ENCODE assay signal across 1 cellular context in the genomic region with DNA sequence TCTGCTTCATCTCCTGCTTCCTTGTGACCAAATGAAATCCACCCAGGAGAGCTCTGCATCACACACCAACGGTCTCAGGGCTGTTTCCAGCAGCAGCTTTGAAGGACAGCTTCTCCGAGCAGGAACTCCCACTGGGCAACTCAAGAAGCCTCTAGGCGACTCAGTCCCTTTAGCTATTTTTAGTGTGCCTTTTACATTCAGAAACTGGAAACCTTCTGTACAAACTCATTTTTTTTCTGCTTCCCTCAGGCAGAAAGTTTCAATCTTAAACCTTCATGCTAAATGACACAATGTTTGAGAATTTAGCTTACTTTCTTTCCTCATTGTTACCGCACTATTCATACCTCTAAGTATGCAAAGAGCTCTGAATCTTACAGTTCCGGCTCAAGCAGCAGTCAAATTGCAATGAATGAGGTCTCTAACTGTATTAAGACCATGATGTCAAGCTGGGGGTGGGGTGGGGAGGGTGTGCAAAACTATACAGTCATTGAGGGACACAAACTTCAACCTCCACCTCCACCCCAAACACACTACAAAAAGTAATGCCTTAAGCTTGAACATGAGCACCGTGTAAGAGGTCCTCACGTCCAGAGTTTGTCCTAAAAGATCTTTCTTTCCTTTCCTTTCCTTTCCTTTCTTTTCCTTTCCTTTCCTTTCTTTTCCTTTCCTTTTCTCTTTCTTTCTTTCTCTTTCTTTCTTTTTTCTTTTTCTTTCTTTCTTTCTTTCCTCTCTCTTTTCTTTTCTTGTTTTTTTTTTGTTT.
TF ChIP-seq lines count a peak whose summit lies in the region.

No MANE protein-coding gene starts in this region.

TF ChIP-seq in GM12878, 131 proteins besides CTCF, POLR2A, EP300 and RAD21 (continued from another document and continues in another):
- TF ChIP-seq, protein P1, sequence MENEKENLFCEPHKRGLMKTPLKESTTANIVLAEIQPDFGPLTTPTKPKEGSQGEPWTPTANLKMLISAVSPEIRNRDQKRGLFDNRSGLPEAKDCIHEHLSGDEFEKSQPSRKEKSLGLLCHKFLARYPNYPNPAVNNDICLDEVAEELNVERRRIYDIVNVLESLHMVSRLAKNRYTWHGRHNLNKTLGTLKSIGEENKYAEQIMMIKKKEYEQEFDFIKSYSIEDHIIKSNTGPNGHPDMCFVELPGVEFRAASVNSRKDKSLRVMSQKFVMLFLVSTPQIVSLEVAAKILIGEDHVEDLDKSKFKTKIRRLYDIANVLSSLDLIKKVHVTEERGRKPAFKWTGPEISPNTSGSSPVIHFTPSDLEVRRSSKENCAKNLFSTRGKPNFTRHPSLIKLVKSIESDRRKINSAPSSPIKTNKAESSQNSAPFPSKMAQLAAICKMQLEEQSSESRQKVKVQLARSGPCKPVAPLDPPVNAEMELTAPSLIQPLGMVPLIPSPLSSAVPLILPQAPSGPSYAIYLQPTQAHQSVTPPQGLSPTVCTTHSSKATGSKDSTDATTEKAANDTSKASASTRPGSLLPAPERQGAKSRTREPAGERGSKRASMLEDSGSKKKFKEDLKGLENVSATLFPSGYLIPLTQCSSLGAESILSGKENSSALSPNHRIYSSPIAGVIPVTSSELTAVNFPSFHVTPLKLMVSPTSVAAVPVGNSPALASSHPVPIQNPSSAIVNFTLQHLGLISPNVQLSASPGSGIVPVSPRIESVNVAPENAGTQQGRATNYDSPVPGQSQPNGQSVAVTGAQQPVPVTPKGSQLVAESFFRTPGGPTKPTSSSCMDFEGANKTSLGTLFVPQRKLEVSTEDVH (IDR thresholded peaks at IDR 0.05; ENCODE audit: low read depth, partially characterized antibody), result no peak
- TF ChIP-seq, protein P2, sequence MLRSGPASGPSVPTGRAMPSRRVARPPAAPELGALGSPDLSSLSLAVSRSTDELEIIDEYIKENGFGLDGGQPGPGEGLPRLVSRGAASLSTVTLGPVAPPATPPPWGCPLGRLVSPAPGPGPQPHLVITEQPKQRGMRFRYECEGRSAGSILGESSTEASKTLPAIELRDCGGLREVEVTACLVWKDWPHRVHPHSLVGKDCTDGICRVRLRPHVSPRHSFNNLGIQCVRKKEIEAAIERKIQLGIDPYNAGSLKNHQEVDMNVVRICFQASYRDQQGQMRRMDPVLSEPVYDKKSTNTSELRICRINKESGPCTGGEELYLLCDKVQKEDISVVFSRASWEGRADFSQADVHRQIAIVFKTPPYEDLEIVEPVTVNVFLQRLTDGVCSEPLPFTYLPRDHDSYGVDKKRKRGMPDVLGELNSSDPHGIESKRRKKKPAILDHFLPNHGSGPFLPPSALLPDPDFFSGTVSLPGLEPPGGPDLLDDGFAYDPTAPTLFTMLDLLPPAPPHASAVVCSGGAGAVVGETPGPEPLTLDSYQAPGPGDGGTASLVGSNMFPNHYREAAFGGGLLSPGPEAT (IDR thresholded peaks at IDR 0.05; ENCODE audit: low read depth), result peak; percentile 50; the same call in 1 of the 2 replicates
- TF ChIP-seq, protein P3, sequence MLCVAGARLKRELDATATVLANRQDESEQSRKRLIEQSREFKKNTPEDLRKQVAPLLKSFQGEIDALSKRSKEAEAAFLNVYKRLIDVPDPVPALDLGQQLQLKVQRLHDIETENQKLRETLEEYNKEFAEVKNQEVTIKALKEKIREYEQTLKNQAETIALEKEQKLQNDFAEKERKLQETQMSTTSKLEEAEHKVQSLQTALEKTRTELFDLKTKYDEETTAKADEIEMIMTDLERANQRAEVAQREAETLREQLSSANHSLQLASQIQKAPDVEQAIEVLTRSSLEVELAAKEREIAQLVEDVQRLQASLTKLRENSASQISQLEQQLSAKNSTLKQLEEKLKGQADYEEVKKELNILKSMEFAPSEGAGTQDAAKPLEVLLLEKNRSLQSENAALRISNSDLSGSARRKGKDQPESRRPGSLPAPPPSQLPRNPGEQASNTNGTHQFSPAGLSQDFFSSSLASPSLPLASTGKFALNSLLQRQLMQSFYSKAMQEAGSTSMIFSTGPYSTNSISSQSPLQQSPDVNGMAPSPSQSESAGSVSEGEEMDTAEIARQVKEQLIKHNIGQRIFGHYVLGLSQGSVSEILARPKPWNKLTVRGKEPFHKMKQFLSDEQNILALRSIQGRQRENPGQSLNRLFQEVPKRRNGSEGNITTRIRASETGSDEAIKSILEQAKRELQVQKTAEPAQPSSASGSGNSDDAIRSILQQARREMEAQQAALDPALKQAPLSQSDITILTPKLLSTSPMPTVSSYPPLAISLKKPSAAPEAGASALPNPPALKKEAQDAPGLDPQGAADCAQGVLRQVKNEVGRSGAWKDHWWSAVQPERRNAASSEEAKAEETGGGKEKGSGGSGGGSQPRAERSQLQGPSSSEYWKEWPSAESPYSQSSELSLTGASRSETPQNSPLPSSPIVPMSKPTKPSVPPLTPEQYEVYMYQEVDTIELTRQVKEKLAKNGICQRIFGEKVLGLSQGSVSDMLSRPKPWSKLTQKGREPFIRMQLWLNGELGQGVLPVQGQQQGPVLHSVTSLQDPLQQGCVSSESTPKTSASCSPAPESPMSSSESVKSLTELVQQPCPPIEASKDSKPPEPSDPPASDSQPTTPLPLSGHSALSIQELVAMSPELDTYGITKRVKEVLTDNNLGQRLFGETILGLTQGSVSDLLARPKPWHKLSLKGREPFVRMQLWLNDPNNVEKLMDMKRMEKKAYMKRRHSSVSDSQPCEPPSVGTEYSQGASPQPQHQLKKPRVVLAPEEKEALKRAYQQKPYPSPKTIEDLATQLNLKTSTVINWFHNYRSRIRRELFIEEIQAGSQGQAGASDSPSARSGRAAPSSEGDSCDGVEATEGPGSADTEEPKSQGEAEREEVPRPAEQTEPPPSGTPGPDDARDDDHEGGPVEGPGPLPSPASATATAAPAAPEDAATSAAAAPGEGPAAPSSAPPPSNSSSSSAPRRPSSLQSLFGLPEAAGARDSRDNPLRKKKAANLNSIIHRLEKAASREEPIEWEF (IDR thresholded peaks at IDR 0.05; ENCODE audit: insufficient replicate concordance, low read depth, low read length), result no peak
- TF ChIP-seq, protein P4, sequence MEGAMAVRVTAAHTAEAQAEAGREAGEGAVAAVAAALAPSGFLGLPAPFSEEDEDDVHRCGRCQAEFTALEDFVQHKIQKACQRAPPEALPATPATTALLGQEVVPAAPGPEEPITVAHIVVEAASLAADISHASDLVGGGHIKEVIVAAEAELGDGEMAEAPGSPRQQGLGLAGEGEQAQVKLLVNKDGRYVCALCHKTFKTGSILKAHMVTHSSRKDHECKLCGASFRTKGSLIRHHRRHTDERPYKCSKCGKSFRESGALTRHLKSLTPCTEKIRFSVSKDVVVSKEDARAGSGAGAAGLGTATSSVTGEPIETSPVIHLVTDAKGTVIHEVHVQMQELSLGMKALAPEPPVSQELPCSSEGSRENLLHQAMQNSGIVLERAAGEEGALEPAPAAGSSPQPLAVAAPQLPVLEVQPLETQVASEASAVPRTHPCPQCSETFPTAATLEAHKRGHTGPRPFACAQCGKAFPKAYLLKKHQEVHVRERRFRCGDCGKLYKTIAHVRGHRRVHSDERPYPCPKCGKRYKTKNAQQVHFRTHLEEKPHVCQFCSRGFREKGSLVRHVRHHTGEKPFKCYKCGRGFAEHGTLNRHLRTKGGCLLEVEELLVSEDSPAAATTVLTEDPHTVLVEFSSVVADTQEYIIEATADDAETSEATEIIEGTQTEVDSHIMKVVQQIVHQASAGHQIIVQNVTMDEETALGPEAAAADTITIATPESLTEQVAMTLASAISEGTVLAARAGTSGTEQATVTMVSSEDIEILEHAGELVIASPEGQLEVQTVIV (IDR thresholded peaks at IDR 0.05; ENCODE audit: borderline replicate concordance, partially characterized antibody), result no peak
- TF ChIP-seq, protein P5, sequence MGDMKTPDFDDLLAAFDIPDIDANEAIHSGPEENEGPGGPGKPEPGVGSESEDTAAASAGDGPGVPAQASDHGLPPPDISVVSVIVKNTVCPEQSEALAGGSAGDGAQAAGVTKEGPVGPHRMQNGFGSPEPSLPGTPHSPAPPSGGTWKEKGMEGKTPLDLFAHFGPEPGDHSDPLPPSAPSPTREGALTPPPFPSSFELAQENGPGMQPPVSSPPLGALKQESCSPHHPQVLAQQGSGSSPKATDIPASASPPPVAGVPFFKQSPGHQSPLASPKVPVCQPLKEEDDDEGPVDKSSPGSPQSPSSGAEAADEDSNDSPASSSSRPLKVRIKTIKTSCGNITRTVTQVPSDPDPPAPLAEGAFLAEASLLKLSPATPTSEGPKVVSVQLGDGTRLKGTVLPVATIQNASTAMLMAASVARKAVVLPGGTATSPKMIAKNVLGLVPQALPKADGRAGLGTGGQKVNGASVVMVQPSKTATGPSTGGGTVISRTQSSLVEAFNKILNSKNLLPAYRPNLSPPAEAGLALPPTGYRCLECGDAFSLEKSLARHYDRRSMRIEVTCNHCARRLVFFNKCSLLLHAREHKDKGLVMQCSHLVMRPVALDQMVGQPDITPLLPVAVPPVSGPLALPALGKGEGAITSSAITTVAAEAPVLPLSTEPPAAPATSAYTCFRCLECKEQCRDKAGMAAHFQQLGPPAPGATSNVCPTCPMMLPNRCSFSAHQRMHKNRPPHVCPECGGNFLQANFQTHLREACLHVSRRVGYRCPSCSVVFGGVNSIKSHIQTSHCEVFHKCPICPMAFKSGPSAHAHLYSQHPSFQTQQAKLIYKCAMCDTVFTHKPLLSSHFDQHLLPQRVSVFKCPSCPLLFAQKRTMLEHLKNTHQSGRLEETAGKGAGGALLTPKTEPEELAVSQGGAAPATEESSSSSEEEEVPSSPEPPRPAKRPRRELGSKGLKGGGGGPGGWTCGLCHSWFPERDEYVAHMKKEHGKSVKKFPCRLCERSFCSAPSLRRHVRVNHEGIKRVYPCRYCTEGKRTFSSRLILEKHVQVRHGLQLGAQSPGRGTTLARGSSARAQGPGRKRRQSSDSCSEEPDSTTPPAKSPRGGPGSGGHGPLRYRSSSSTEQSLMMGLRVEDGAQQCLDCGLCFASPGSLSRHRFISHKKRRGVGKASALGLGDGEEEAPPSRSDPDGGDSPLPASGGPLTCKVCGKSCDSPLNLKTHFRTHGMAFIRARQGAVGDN (IDR thresholded peaks at IDR 0.05), result no peak
- TF ChIP-seq, protein P6, sequence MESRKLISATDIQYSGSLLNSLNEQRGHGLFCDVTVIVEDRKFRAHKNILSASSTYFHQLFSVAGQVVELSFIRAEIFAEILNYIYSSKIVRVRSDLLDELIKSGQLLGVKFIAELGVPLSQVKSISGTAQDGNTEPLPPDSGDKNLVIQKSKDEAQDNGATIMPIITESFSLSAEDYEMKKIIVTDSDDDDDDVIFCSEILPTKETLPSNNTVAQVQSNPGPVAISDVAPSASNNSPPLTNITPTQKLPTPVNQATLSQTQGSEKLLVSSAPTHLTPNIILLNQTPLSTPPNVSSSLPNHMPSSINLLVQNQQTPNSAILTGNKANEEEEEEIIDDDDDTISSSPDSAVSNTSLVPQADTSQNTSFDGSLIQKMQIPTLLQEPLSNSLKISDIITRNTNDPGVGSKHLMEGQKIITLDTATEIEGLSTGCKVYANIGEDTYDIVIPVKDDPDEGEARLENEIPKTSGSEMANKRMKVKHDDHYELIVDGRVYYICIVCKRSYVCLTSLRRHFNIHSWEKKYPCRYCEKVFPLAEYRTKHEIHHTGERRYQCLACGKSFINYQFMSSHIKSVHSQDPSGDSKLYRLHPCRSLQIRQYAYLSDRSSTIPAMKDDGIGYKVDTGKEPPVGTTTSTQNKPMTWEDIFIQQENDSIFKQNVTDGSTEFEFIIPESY (IDR thresholded peaks at IDR 0.05), result no peak
- TF ChIP-seq EED (IDR thresholded peaks at IDR 0.05; ENCODE audit: low read depth) (peak; percentile 88), CHD4 (IDR thresholded peaks at IDR 0.05) (no peak), NR2F1 (conservative IDR thresholded peaks at IDR 0.05) (no peak), FOXK2 (IDR thresholded peaks at IDR 0.05) (no peak), WRNIP1 (IDR thresholded peaks at IDR 0.05; ENCODE audit: borderline replicate concordance, low read depth, low read length) (no peak), TCF12 (IDR thresholded peaks at IDR 0.05; ENCODE audit: low read depth, low read length) (no peak), POLR2AphosphoS2 (IDR thresholded peaks at IDR 0.05; ENCODE audit: low read depth, low read length) (no peak), RCOR1 (conservative IDR thresholded peaks at IDR 0.05; ENCODE audit: low read depth, low read length) (no peak), BCL11A (IDR thresholded peaks at IDR 0.05; ENCODE audit: low read depth, low read length) (peak; percentile 79), RELA (IDR thresholded peaks at IDR 0.05; ENCODE audit: borderline replicate concordance, partially characterized antibody) (no peak), SPI1 (IDR thresholded peaks at IDR 0.05; ENCODE audit: borderline replicate concordance, insufficient read depth, low read depth, low read length) (no peak), CHD1 (IDR thresholded peaks at IDR 0.05; ENCODE audit: low read depth, low read length) (no peak), KAT2A (conservative IDR thresholded peaks at IDR 0.05; ENCODE audit: control insufficient read depth, low read depth, low read length) (no peak), SREBF1 (IDR thresholded peaks at IDR 0.05; ENCODE audit: low read length) (no peak), CREB1 (IDR thresholded peaks at IDR 0.05; ENCODE audit: low read depth) (peak; percentile 90), JUNB (IDR thresholded peaks at IDR 0.05) (peak; percentile 94), NFYA (IDR thresholded peaks at IDR 0.05; ENCODE audit: borderline replicate concordance, low read depth, low read length) (no peak), PAX8 (IDR thresholded peaks at IDR 0.05) (no peak), IKZF1 (conservative IDR thresholded peaks at IDR 0.05) (peak; percentile 70)
- TF ChIP-seq, protein P7, sequence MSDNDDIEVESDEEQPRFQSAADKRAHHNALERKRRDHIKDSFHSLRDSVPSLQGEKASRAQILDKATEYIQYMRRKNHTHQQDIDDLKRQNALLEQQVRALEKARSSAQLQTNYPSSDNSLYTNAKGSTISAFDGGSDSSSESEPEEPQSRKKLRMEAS (IDR thresholded peaks at IDR 0.05; ENCODE audit: low read depth, low read length), result no peak
- TF ChIP-seq, protein P8, sequence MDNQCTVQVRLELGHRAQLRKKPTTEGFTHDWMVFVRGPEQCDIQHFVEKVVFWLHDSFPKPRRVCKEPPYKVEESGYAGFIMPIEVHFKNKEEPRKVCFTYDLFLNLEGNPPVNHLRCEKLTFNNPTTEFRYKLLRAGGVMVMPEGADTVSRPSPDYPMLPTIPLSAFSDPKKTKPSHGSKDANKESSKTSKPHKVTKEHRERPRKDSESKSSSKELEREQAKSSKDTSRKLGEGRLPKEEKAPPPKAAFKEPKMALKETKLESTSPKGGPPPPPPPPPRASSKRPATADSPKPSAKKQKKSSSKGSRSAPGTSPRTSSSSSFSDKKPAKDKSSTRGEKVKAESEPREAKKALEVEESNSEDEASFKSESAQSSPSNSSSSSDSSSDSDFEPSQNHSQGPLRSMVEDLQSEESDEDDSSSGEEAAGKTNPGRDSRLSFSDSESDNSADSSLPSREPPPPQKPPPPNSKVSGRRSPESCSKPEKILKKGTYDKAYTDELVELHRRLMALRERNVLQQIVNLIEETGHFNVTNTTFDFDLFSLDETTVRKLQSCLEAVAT (IDR thresholded peaks at IDR 0.05), result peak; percentile 63; the same call in 1 of the 2 replicates
- TF ChIP-seq, protein P9, sequence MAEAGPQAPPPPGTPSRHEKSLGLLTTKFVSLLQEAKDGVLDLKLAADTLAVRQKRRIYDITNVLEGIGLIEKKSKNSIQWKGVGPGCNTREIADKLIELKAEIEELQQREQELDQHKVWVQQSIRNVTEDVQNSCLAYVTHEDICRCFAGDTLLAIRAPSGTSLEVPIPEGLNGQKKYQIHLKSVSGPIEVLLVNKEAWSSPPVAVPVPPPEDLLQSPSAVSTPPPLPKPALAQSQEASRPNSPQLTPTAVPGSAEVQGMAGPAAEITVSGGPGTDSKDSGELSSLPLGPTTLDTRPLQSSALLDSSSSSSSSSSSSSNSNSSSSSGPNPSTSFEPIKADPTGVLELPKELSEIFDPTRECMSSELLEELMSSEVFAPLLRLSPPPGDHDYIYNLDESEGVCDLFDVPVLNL (IDR thresholded peaks at IDR 0.05; ENCODE audit: low read depth, low read length), result no peak
